Comparison of ENCODE assay signal across 19 cellular contexts in the genomic region with DNA sequence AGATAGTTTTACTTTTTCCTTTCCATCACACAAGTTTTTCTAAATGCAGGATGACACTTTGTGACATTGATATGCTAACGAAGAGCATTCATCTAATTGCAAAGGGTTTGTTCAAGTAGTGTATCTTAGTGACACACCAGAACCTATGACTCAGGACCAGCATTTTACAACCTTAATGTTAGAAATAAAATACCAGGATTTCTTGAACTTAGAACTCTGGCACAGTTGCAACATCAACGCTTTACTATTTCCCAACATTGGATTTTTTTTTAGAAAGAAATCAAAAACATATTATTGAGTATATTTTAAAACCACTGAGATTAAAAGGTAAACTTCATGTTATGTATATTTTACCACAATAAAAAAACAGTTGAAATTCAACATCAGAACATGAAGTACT. TPM values are rescaled to one million over a fixed set of nuclear protein-coding genes. Genes with fewer than 3 reads are reported as not detected.
DNase-seq lines count a peak whose midpoint lies in the region; ATAC-seq and TF ChIP-seq lines count a peak whose summit lies in the region.
"Had no signal": no experiment of that assay in that cellular context is flagged by ENCODE, and none has a peak within 500 bp of the region (broad histone marks: within the 10 kb centered on the region; RNA-seq: fewer than 3 reads in every experiment).

No MANE protein-coding gene starts in this region.

- no peak overlapping the region for H3K4me3 ChIP-seq in epithelial cell of esophagus (ENCODE audit: low read length)
- no peak overlapping the region for H3K4me3 ChIP-seq in mucosa of descending colon
- H3K4me3 ChIP-seq: cardiac muscle cell, GM23338, left ventricle myocardium inferior, uterus had no signal

- H3K36me3 ChIP-seq in mucosa of descending colon (ENCODE audit: low read depth), result no peaks in the 10 kb centered on the region
- H3K36me3 ChIP-seq: cardiac muscle cell, left ventricle myocardium inferior, uterus had no signal

- H3K9me3 ChIP-seq in mucosa of descending colon, result no peaks in the 10 kb centered on the region
- H3K9me3 ChIP-seq: left ventricle myocardium inferior, uterus had no signal

- intact Hi-C loops in mucosa of descending colon (cut with DNase I, micrococcal nuclease), result no loop called here

- TF ChIP-seq CTCF in epithelial cell of esophagus (IDR thresholded peaks at IDR 0.05; ENCODE audit: insufficient read depth, low read depth, low read length, missing control alignments) (no peak), mucosa of descending colon (IDR thresholded peaks at IDR 0.05) (no peak)

- peaks cover 37% of the 10 kb centered on the region for H3K4me1 ChIP-seq in mucosa of descending colon (ENCODE audit: low read depth)
- H3K4me1 ChIP-seq: uterus had no signal

- ATAC-seq in mucosa of descending colon (peak; percentile 28), esophagus mucosa (no peak)
- ATAC-seq: activated CD8-positive, alpha-beta memory T cell treated with anti-CD3 and anti-CD28 coated beads, Interleukin-2, amount 10 ng/mL, durations not matched to agents 7 days and 5 days; GM23338; naive thymus-derived CD8-positive, alpha-beta T cell; stimulated activated memory B cell treated with anti-CD40 and anti-IgM and Interleukin-4, amounts not matched to agents 10 μg/mL and 1 μg/mL and 100 μg/mL, for 72 hours; WTC11 had no signal

- DNase-seq in AG08395 (ENCODE audit: low spot score) (peak; percentile 55), LHCN-M2 (ENCODE audit: low read depth) (peak; percentile 63), epithelial cell of esophagus (ENCODE audit: low read depth) (peak; percentile 61), mucosa of descending colon (no peak), cerebellar cortex (ENCODE audit: low spot score) (no peak), NCI-H2107 (lab: John Stamatoyannopoulos, UW) (no peak), NCI-H69 (lab: John Stamatoyannopoulos, UW) (no peak)
- DNase-seq: activated CD8-positive, alpha-beta memory T cell treated with anti-CD3 and anti-CD28 coated beads, Interleukin-2, amount 10 ng/mL, durations not matched to agents 7 days and 5 days; hypothalamus; left ventricle myocardium inferior; naive thymus-derived CD8-positive, alpha-beta T cell; NCI-H146; NCI-H524 treated with DMSO at 0.1 percent for 48 hours; uterus had no signal

RNA-seq across cellular contexts. Expression of a gene that starts 17.9 kb away (rescaled TPM):
- total RNA-seq in LHCN-M2 (2014; rRNA removed) (not detected in 2 replicates), mucosa of descending colon (100 to 1,000 TPM in 2 of 3 donors, 10 to 100 TPM in 1; 90.4 to 190 (median 128) TPM), esophagus mucosa (21.1 TPM)
- polyA plus RNA-seq in LHCN-M2 (2012), result 0.23 TPM
- total RNA-seq: activated CD8-positive, alpha-beta memory T cell treated with anti-CD3 and anti-CD28 coated beads, Interleukin-2, amount 10 ng/mL, durations not matched to agents 7 days and 5 days; naive thymus-derived CD8-positive, alpha-beta T cell had no signal

RNA-seq across cellular contexts. Expression of a gene that starts 49.3 kb away (rescaled TPM):
- total RNA-seq in LHCN-M2 (2014; rRNA removed) (177 and 233 TPM in 2 replicates), mucosa of descending colon (100 to 1,000 TPM; 166 to 237 (median 211) TPM), esophagus mucosa (99.3 TPM)
- polyA plus RNA-seq in LHCN-M2 (2012), result 109 TPM

Comparison
In these comparisons a context has a peak if more than half of its experiments do, and no peak if none do; other contexts are left out.
1. DNase-seq: peak in AG08395 (single experiment), LHCN-M2 (single experiment) and epithelial cell of esophagus (single experiment); none in mucosa of descending colon (0 of 3), cerebellar cortex (single experiment), NCI-H2107 (single experiment) and NCI-H69 (single experiment).
2. RNA of a gene that starts 17.9 kb away (total RNA-seq): 90.4 to 190 TPM in mucosa of descending colon and 21.1 TPM in esophagus mucosa (single experiment); not detected in LHCN-M2; every median in the first group is over 10 times any median in the second.